In genomic region chr22:47304191-47304831, GRCh38 we compare ENCODE assay signal across 15 cellular contexts.
"Had no signal": no experiment of that assay in that cellular context is flagged by ENCODE, and none has a peak within 500 bp of the region (broad histone marks: within the 10 kb centered on the region; RNA-seq: fewer than 3 reads in every experiment).

No MANE protein-coding gene starts in this region.

- H3K4me3 ChIP-seq: left lung, sigmoid colon had no signal

- ATAC-seq: activated CD8-positive, alpha-beta T cell treated with anti-CD3 and anti-CD28 coated beads, Interleukin-2, amount 10 ng/mL, durations not matched to agents 7 days and 5 days; activated naive CD4-positive, alpha-beta T cell treated with anti-CD3 and anti-CD28 coated beads, Interleukin-2, amount 50 U/mL, for 72 hours; activated T-helper 17 cell treated with anti-CD3 and anti-CD28 coated beads, Interleukin-2, amount 50 U/mL, for 72 hours; left lung had no signal

- H3K36me3 ChIP-seq: left lung, sigmoid colon had no signal

- H3K9me3 ChIP-seq: left lung, sigmoid colon had no signal

- H3K27me3 ChIP-seq: left lung, sigmoid colon had no signal

- FAIRE-seq: astrocyte, colon had no signal

- H3K4me1 ChIP-seq: left lung, sigmoid colon had no signal

- DNase-seq: activated CD4-positive, alpha-beta T cell treated with anti-CD3 and anti-CD28 coated beads for 1 hour; activated CD4-positive, alpha-beta T cell treated with anti-CD3 and anti-CD28 coated beads, Interleukin-2, amount 50 U/mL, for 1 hour; activated CD8-positive, alpha-beta T cell treated with anti-CD3 and anti-CD28 coated beads, Interleukin-2, amount 10 ng/mL, durations not matched to agents 7 days and 5 days; activated T-cell treated with anti-CD3 and anti-CD28 coated beads, Interleukin-2, amount 50 U/mL, for 24 hours; mammary epithelial cell; sigmoid colon; stimulated activated CD4-positive, alpha-beta T cell treated with anti-CD3 and anti-CD28 coated beads, Interleukin-4, amount 100 ng/mL, for 1 hour; stimulated activated naive CD4-positive, alpha-beta T cell; T-helper 9 cell had no signal

- H3K27ac ChIP-seq: epithelial cell of prostate, left lung, sigmoid colon had no signal
